Comparison of ENCODE assay signal across 8 cellular contexts in the genomic region with DNA sequence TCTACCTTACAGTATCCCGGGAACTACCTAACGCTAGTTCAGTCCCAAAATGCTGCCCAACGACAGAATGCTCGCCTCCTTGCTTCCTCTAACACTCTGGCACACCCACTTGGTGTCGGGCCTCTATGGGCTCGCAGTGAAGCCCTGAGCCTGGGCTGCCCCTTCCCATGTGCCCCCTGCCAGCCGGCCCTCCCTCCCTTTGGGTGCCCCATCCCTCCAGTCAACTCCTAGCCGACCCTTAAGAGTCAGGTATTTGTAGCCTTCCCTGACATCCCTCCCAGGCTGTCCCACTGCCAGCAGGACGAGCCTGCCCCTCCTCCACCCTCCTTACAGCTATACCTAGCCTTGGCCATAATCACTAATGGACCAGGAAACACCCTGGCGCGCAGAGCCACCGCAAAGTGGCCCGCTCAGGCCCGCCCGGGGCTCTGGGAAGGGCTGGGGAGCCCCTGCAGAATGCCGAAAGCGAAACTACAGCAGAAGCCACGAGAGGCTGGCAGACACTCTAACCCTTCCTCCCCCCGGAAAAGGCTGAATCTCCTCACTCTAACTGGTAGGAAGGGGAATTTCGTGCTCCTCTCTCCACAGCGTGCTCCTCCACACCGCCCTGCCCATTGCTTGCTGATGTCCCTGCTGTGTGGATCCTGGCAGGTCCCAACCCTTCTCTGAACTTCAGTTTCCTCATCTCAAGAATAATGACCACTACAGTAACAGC. TPM values are rescaled to one million over a fixed set of nuclear protein-coding genes. Genes with fewer than 3 reads are reported as not detected.
DNase-seq lines count a peak whose midpoint lies in the region; ATAC-seq, FAIRE-seq and TF ChIP-seq lines count a peak whose summit lies in the region.

No MANE protein-coding gene starts in this region.

- H3K79me2 ChIP-seq in HepG2 (ENCODE audit: insufficient read depth, low read length) = no peaks in the 10 kb centered on the region

- peaks cover 20% of the 10 kb centered on the region for H3K4me1 Mint-ChIP-seq in T-helper 2 cell treated with Interferon-gamma antibody and Interleukin-4, amounts not matched to agents 5 μg/mL and 100 μg/mL, for 36 hours (ENCODE audit: low read depth)

- no peaks in the 10 kb centered on the region for H3K9me3 ChIP-seq in HepG2 (ENCODE audit: low read length)
- H3K9me3 ChIP-seq in WERI-Rb-1 (ENCODE audit: severe bottlenecking) = no peaks in the 10 kb centered on the region

- peaks cover 42% of the 10 kb centered on the region for H3K4me1 ChIP-seq in HepG2 (ENCODE audit: insufficient read depth, low read length)

- in situ Hi-C loops in HepG2 (cut with HindIII; ENCODE audit: extremely low pct_ligation_motif_present, low pct_unique_long_range_greater_than_20kb) = no loop called here

- TF ChIP-seq EP300 in HepG2 (IDR thresholded peaks at IDR 0.05; ENCODE audit: low read depth in 2 of 2, low read length in 2 of 2) = no peak
- TF ChIP-seq EP300 in HepG2 (CRISPR knock-in tag; IDR thresholded peaks at IDR 0.05; ENCODE audit: borderline replicate concordance) = no peak

- H3K4me3 Mint-ChIP-seq in T-helper 2 cell treated with Interferon-gamma antibody and Interleukin-4, amounts not matched to agents 5 μg/mL and 100 μg/mL, for 36 hours = peak overlapping the region; percentile 92

- CTCF ChIA-PET in HepG2 (lab: Yijun Ruan, JAX; ENCODE audit: low intra/inter-chr PET ratio, low total read pairs) = no interaction called here

- TF ChIP-seq RAD21 in HepG2 (CRISPR knock-in tag; IDR thresholded peaks at IDR 0.05) = no peak

- no TSS peak for BruUV-seq in HepG2 (replicated peaks; lab: Mats Ljungman, UMichigan)

- H3K36me3 ChIP-seq in bronchial epithelial cell (ENCODE audit: control insufficient read depth, insufficient read depth, low read length) = no peaks in the 10 kb centered on the region
- H3K36me3 ChIP-seq in HepG2 (replicated peaks in 1 of 2; ENCODE audit: control insufficient read depth in 1 of 2, insufficient read depth in 2 of 2, low read length in 2 of 2) = no peaks in the 10 kb centered on the region
- peaks cover 3% of the 10 kb centered on the region for H3K36me3 ChIP-seq in WERI-Rb-1

- no peaks in the 10 kb centered on the region for H4K20me1 ChIP-seq in HepG2 (ENCODE audit: insufficient read depth, low read length)

- H3K9me3 Mint-ChIP-seq in T-helper 2 cell treated with Interferon-gamma antibody and Interleukin-4, amounts not matched to agents 5 μg/mL and 100 μg/mL, for 36 hours = no peaks in the 10 kb centered on the region

- peaks cover 2% of the 10 kb centered on the region for H3K36me3 Mint-ChIP-seq in T-helper 2 cell treated with Interferon-gamma antibody and Interleukin-4, amounts not matched to agents 5 μg/mL and 100 μg/mL, for 36 hours (ENCODE audit: low read depth)

- peak; percentile 78 for DNase-seq in GM03348 (ENCODE audit: low spot score)
- DNase-seq in T-helper 2 cell treated with Interferon-gamma antibody and Interleukin-4, amounts not matched to agents 5 μg/mL and 100 μg/mL, for 36 hours (ENCODE audit: low spot score) = peak; percentile 58
- peak; percentile 12 for DNase-seq in bronchial epithelial cell (ENCODE audit: low read depth)
- DNase-seq in HepG2 (ENCODE audit: low spot score) = no peak
- peak; percentile 38 to 41 for DNase-seq in stimulated activated CD8-positive, alpha-beta memory T cell treated with anti-CD3 and anti-CD28 coated beads, Interleukin-15, amount 100 ng/mL, for 4 hours (ENCODE audit: low read depth in 2 of 2)
- no peak for DNase-seq in SW 1271 (lab: John Stamatoyannopoulos, UW)
- no peak for DNase-seq in WERI-Rb-1

- no peak overlapping the region for H2AFZ ChIP-seq in HepG2 (ENCODE audit: low read length)

- H3K27me3 Mint-ChIP-seq in T-helper 2 cell treated with Interferon-gamma antibody and Interleukin-4, amounts not matched to agents 5 μg/mL and 100 μg/mL, for 36 hours (ENCODE audit: low read depth) = no peaks in the 10 kb centered on the region

- peak; percentile 36 for ATAC-seq in HG02610 (IDR thresholded peaks at IDR 0.05; ENCODE audit: unreplicated experiment)
- ATAC-seq in HepG2 = no peak

- H3K27ac Mint-ChIP-seq in T-helper 2 cell treated with Interferon-gamma antibody and Interleukin-4, amounts not matched to agents 5 μg/mL and 100 μg/mL, for 36 hours = peak overlapping the region; percentile 94

- H3K4me3 ChIP-seq in bronchial epithelial cell (ENCODE audit: low read depth, low read length) = peak overlapping the region; percentile 91
- peak overlapping the region in 1 of 3 experiments; percentile 93; a peak in 3 of 6 replicates for H3K4me3 ChIP-seq in HepG2 (replicated peaks in 1 of 3; ENCODE audit: insufficient read depth in 1 of 3, low read depth in 2 of 3, low read length in 3 of 3)
- no peak overlapping the region for H3K4me3 ChIP-seq in WERI-Rb-1 (ENCODE audit: low read depth, low read length)

- intact Hi-C loops in HepG2 (cut with micrococcal nuclease; ENCODE audit: unreplicated experiment) = no loop called here

- 50% methylated on average over 20 of the region's 22 CpGs for WGBS in HepG2 (ENCODE audit: low lambda C conversion rate)

- peak overlapping the region; percentile 99 for H3K4me2 ChIP-seq in HepG2 (ENCODE audit: low read depth, low read length)

- H3K9ac ChIP-seq in HepG2 (ENCODE audit: insufficient read depth, low read depth, low read length) = peak overlapping the region; percentile 73; the same call in 1 of the 2 replicates

- no peak overlapping the region for H3K27ac ChIP-seq in HepG2 (ENCODE audit: extremely low read length, insufficient read depth, low read length)
- no peak overlapping the region for H3K27ac ChIP-seq in WERI-Rb-1

- POLR2A ChIA-PET in HepG2 (lab: Yijun Ruan, JAX) = no interaction called here

- TF ChIP-seq CTCF in bronchial epithelial cell (IDR thresholded peaks at IDR 0.05; ENCODE audit: insufficient read depth, low read length, severe bottlenecking) = no peak
- no peak for TF ChIP-seq CTCF in HepG2 (CRISPR knock-in tag; IDR thresholded peaks at IDR 0.05)
- TF ChIP-seq CTCF in WERI-Rb-1 (IDR thresholded peaks at IDR 0.05; ENCODE audit: low read depth, low read length) = no peak

- no peak for TF ChIP-seq POLR2A in HepG2 (IDR thresholded peaks at IDR 0.05; ENCODE audit: insufficient read depth in 1 of 2, low read depth in 2 of 2, low read length in 2 of 2)

- no peak for FAIRE-seq in bronchial epithelial cell (lab: Jason Lieb, UNC)
- no peak for FAIRE-seq in HepG2 (lab: Jason Lieb, UNC)

- H3K27me3 ChIP-seq in bronchial epithelial cell (ENCODE audit: control insufficient read depth, insufficient read depth, low read length) (no peaks in the 10 kb centered on the region), HepG2 (ENCODE audit: control insufficient read depth in 1 of 2, insufficient read depth in 2 of 2, low read length in 2 of 2) (peaks cover 1 to 17% of the 10 kb centered on the region in 2 experiments; a peak in 3 of 5 replicates), WERI-Rb-1 (ENCODE audit: insufficient read depth, low read depth, severe bottlenecking) (no peaks in the 10 kb centered on the region)

RNA-seq across cellular contexts. Expression of a gene that starts 8.2 kb away (rescaled TPM):
- total RNA-seq in bronchial epithelial cell (1.8 and 2.1 TPM in 2 replicates), HepG2 (2016; rRNA removed; fragmentation: Illumina TruSeq; extraction: Trizol) (0.20 and 0.35 TPM in 2 replicates)
- not detected in 2 replicates for total RNA-seq in HepG2 (2016; cell fraction: cytosol; rRNA removed; fragmentation: Illumina TruSeq; extraction: Trizol; ENCODE audit: low read depth)
- total RNA-seq in HepG2 (2016; cell fraction: insoluble cytoplasmic fraction; rRNA removed; fragmentation: Illumina TruSeq; extraction: Trizol) = 0.27 and 0.30 TPM in 2 replicates
- 0.09 and 0.21 TPM in 2 replicates for total RNA-seq in HepG2 (2016; cell fraction: membrane; rRNA removed; fragmentation: Illumina TruSeq; extraction: Trizol)
- total RNA-seq in HepG2 (2016; cell fraction: nucleus; rRNA removed; fragmentation: Illumina TruSeq; extraction: Trizol) = 0.31 and 1.4 TPM in 2 replicates
- polyA plus RNA-seq in HepG2 (2011; rRNA removed) = 4.9 and 7.1 TPM in 2 replicates
- 3.6 and 4.4 TPM in 2 replicates for polyA plus RNA-seq in HepG2 (2011; cell fraction: cytosol; rRNA removed)
- polyA plus RNA-seq in HepG2 (2011; cell fraction: nucleus; rRNA removed) = 22.7 and 23.8 TPM in 2 replicates
- polyA plus RNA-seq in HepG2 (2012) = 5.5 and 5.7 TPM in 2 replicates
- polyA plus RNA-seq in HepG2 (2016; cell fraction: cytosol; fragmentation: Illumina TruSeq; extraction: Trizol; ENCODE audit: low read depth) = 0.09 and 0.23 TPM in 2 replicates
- polyA plus RNA-seq in HepG2 (2016; cell fraction: insoluble cytoplasmic fraction; fragmentation: Illumina TruSeq; extraction: Trizol; ENCODE audit: low read depth) = 0.35 and 0.53 TPM in 2 replicates
- 0.08 and 0.19 TPM in 2 replicates for polyA plus RNA-seq in HepG2 (2016; cell fraction: membrane; fragmentation: Illumina TruSeq; extraction: Trizol; ENCODE audit: low read depth)
- 1.6 TPM in 2 replicates for polyA plus RNA-seq in HepG2 (2016; cell fraction: nucleus; fragmentation: Illumina TruSeq; extraction: Trizol; ENCODE audit: insufficient read depth, low read depth)
- 7.2 and 8.5 TPM in 2 replicates for polyA minus RNA-seq in HepG2 (2011; rRNA and poly(A)+ RNA removed; ENCODE audit: low replicate concordance)
- 1.2 and 2.1 TPM in 2 replicates for polyA minus RNA-seq in HepG2 (2011; cell fraction: cytosol; rRNA and poly(A)+ RNA removed)
- 6.5 and 7.6 TPM in 2 replicates for polyA minus RNA-seq in HepG2 (2011; cell fraction: nucleus; rRNA and poly(A)+ RNA removed)

RNA-seq across cellular contexts. Expression of a gene that starts 47.2 kb away (rescaled TPM):
- 0.13 and 0.26 TPM in 2 replicates for total RNA-seq in bronchial epithelial cell
- total RNA-seq in HepG2 (2016; rRNA removed; fragmentation: Illumina TruSeq; extraction: Trizol) = 0.31 and 1.0 TPM in 2 replicates
- total RNA-seq in HepG2 (2016; cell fraction: cytosol; rRNA removed; fragmentation: Illumina TruSeq; extraction: Trizol; ENCODE audit: low read depth) = not detected in 2 replicates
- total RNA-seq in HepG2 (2016; cell fraction: insoluble cytoplasmic fraction; rRNA removed; fragmentation: Illumina TruSeq; extraction: Trizol) = 0.25 and 0.32 TPM in 2 replicates
- total RNA-seq in HepG2 (2016; cell fraction: membrane; rRNA removed; fragmentation: Illumina TruSeq; extraction: Trizol) = 0.37 and 0.38 TPM in 2 replicates
- total RNA-seq in HepG2 (2016; cell fraction: nucleus; rRNA removed; fragmentation: Illumina TruSeq; extraction: Trizol) = not detected in 2 replicates
- 0.18 and 0.20 TPM in 2 replicates for polyA plus RNA-seq in HepG2 (2011; rRNA removed)
- polyA plus RNA-seq in HepG2 (2011; cell fraction: cytosol; rRNA removed) = 0.08 and 0.13 TPM in 2 replicates
- polyA plus RNA-seq in HepG2 (2011; cell fraction: nucleus; rRNA removed) = not detected in 2 replicates
- not detected in 2 replicates for polyA plus RNA-seq in HepG2 (2012)
- 0.17 TPM in 1 of 2 replicates, not detected in the other for polyA plus RNA-seq in HepG2 (2016; cell fraction: cytosol; fragmentation: Illumina TruSeq; extraction: Trizol; ENCODE audit: low read depth)
- 0.46 and 0.52 TPM in 2 replicates for polyA plus RNA-seq in HepG2 (2016; cell fraction: insoluble cytoplasmic fraction; fragmentation: Illumina TruSeq; extraction: Trizol; ENCODE audit: low read depth)
- polyA plus RNA-seq in HepG2 (2016; cell fraction: membrane; fragmentation: Illumina TruSeq; extraction: Trizol; ENCODE audit: low read depth) = 0.27 and 0.29 TPM in 2 replicates
- polyA plus RNA-seq in HepG2 (2016; cell fraction: nucleus; fragmentation: Illumina TruSeq; extraction: Trizol; ENCODE audit: insufficient read depth, low read depth) = not detected in 2 replicates
- polyA minus RNA-seq in HepG2 (2011; rRNA and poly(A)+ RNA removed; ENCODE audit: low replicate concordance) = 0.16 TPM in 2 replicates
- not detected in 2 replicates for polyA minus RNA-seq in HepG2 (2011; cell fraction: cytosol; rRNA and poly(A)+ RNA removed)
- not detected in 2 replicates for polyA minus RNA-seq in HepG2 (2011; cell fraction: nucleus; rRNA and poly(A)+ RNA removed)

Comparison
In these comparisons a context has a peak if more than half of its experiments do, and no peak if none do; other contexts are left out.
1. DNase-seq: peak in GM03348 (single experiment), T-helper 2 cell treated with Interferon-gamma antibody and Interleukin-4, amounts not matched to agents 5 μg/mL and 100 μg/mL, for 36 hours (single experiment), bronchial epithelial cell (single experiment) and stimulated activated CD8-positive, alpha-beta memory T cell treated with anti-CD3 and anti-CD28 coated beads, Interleukin-15, amount 100 ng/mL, for 4 hours (2 of 2); none in HepG2 (single experiment), SW 1271 (0 of 2) and WERI-Rb-1 (single experiment).